Comparison of ENCODE assay signal across 31 cellular contexts in genomic region chr10:69744971-69745370, GRCh38. TPM values are rescaled to one million over a fixed set of nuclear protein-coding genes. Genes with fewer than 3 reads are reported as not detected.
"Had no signal": no experiment of that assay in that cellular context is flagged by ENCODE, and none has a peak within 500 bp of the region (broad histone marks: within the 10 kb centered on the region; RNA-seq: fewer than 3 reads in every experiment).

No MANE protein-coding gene starts in this region.

- H3K4me1 Mint-ChIP-seq: activated CD4-positive, alpha-beta T cell treated with anti-CD3 and anti-CD28 coated beads, Interleukin-2, amount 10 ng/mL, durations not matched to agents 7 days and 5 days; activated T-helper 17 cell treated with anti-CD3 and anti-CD28 coated beads, Interleukin-2, amount 50 U/mL, for 72 hours had no signal

- FAIRE-seq: astrocyte, endometrium, endothelial cell of umbilical vein had no signal

- H3K27me3 ChIP-seq: brain microvascular endothelial cell, cardiac muscle cell, colonic mucosa, gastrocnemius medialis had no signal

- H3K9me3 Mint-ChIP-seq: activated CD4-positive, alpha-beta memory T cell treated with anti-CD3 and anti-CD28 coated beads, Interleukin-2, amount 10 ng/mL, durations not matched to agents 7 days and 5 days; activated CD4-positive, alpha-beta T cell treated with anti-CD3 and anti-CD28 coated beads, Interleukin-2, amount 10 ng/mL, durations not matched to agents 7 days and 5 days; activated T-cell treated with anti-CD3 and anti-CD28 coated beads, Interleukin-2, amount 50 U/mL, for 24 hours; activated T-helper 17 cell treated with anti-CD3 and anti-CD28 coated beads, Interleukin-2, amount 50 U/mL, for 72 hours had no signal

- DNase-seq: activated CD4-positive, alpha-beta memory T cell treated with anti-CD3 and anti-CD28 coated beads, Interleukin-2, amount 10 ng/mL, durations not matched to agents 7 days and 5 days; activated CD4-positive, alpha-beta T cell treated with anti-CD3 and anti-CD28 coated beads for 1 hour; activated CD4-positive, alpha-beta T cell treated with anti-CD3 and anti-CD28 coated beads for 4 hours; activated CD4-positive, alpha-beta T cell treated with anti-CD3 and anti-CD28 coated beads, Interleukin-2, amount 10 ng/mL, durations not matched to agents 7 days and 5 days; activated CD4-positive, alpha-beta T cell treated with anti-CD3 and anti-CD28 coated beads, Interleukin-2, amount 50 U/mL, for 4 hours; activated CD8-positive, alpha-beta memory T cell treated with anti-CD3 and anti-CD28 coated beads, Interleukin-2, amount 50 U/mL, for 48 hours; activated effector memory CD4-positive, alpha-beta T cell treated with Interleukin-2 at 50 U/mL for 16 hours; activated gamma-delta T cell treated with Interleukin-2 at 50 U/mL for 16 hours; activated naive CD4-positive, alpha-beta T cell treated with anti-CD3 and anti-CD28 coated beads, Interleukin-2, amount 50 U/mL, for 16 hours; activated naive CD4-positive, alpha-beta T cell treated with Interleukin-2 at 50 U/mL for 16 hours; activated T-cell treated with anti-CD3 and anti-CD28 coated beads for 4 hours; activated T-cell treated with anti-CD3 and anti-CD28 coated beads, Interleukin-2, amount 50 U/mL, for 24 hours; amniotic stem cell; anterior cingulate cortex; brain microvascular endothelial cell; central memory CD4-positive, alpha-beta T cell; cerebellar nuclear complex; colonic mucosa; effector CD8-positive, alpha-beta T cell; foreskin fibroblast; gastrocnemius medialis; glutamatergic neuron; heart left ventricle; T-helper 1 cell had no signal

- H3K36me3 ChIP-seq: brain microvascular endothelial cell, cardiac muscle cell, colonic mucosa, gastrocnemius medialis, heart left ventricle had no signal

- H3K4me3 Mint-ChIP-seq: activated CD4-positive, alpha-beta memory T cell treated with anti-CD3 and anti-CD28 coated beads, Interleukin-2, amount 10 ng/mL, durations not matched to agents 7 days and 5 days; activated CD4-positive, alpha-beta T cell treated with anti-CD3 and anti-CD28 coated beads, Interleukin-2, amount 10 ng/mL, durations not matched to agents 7 days and 5 days; activated naive CD8-positive, alpha-beta T cell; activated T-cell treated with anti-CD3 and anti-CD28 coated beads, Interleukin-2, amount 50 U/mL, for 24 hours; activated T-helper 17 cell treated with anti-CD3 and anti-CD28 coated beads, Interleukin-2, amount 50 U/mL, for 72 hours had no signal

- H3K4me3 ChIP-seq: cardiac muscle cell, colonic mucosa, gastrocnemius medialis, heart left ventricle had no signal

- H3K9me3 ChIP-seq: colonic mucosa, gastrocnemius medialis, heart left ventricle had no signal

- H3K27ac Mint-ChIP-seq: activated CD4-positive, alpha-beta memory T cell treated with anti-CD3 and anti-CD28 coated beads, Interleukin-2, amount 10 ng/mL, durations not matched to agents 7 days and 5 days; activated CD4-positive, alpha-beta T cell treated with anti-CD3 and anti-CD28 coated beads, Interleukin-2, amount 10 ng/mL, durations not matched to agents 7 days and 5 days; activated naive CD8-positive, alpha-beta T cell; activated T-cell treated with anti-CD3 and anti-CD28 coated beads, Interleukin-2, amount 50 U/mL, for 24 hours; activated T-helper 17 cell treated with anti-CD3 and anti-CD28 coated beads, Interleukin-2, amount 50 U/mL, for 72 hours had no signal

- H3K36me3 Mint-ChIP-seq: activated naive CD8-positive, alpha-beta T cell had no signal

- H3K4me1 ChIP-seq: colonic mucosa, gastrocnemius medialis had no signal

- H3K27ac ChIP-seq: brain microvascular endothelial cell, cardiac muscle cell, colonic mucosa, gastrocnemius medialis, heart left ventricle had no signal

- ATAC-seq: esophagus mucosa, gastrocnemius medialis, heart left ventricle had no signal

RNA-seq across cellular contexts. Expression of gene COL13A1, which starts 56.7 kb away (rescaled TPM):
- total RNA-seq: activated CD4-positive, alpha-beta memory T cell treated with anti-CD3 and anti-CD28 coated beads, Interleukin-2, amount 10 ng/mL, durations not matched to agents 7 days and 5 days; activated CD4-positive, alpha-beta T cell treated with anti-CD3 and anti-CD28 coated beads, Interleukin-2, amount 10 ng/mL, durations not matched to agents 7 days and 5 days; activated T-helper 17 cell treated with anti-CD3 and anti-CD28 coated beads, Interleukin-2, amount 50 U/mL, for 72 hours had no signal
